21 cellular contexts compared by ENCODE assay signal in genomic region chr3:34005886-34006285, GRCh38.
DNase-seq lines count a peak whose midpoint lies in the region; ATAC-seq, FAIRE-seq and TF ChIP-seq lines count a peak whose summit lies in the region.
"Had no signal": no experiment of that assay in that cellular context is flagged by ENCODE, and none has a peak within 500 bp of the region (broad histone marks: within the 10 kb centered on the region; RNA-seq: fewer than 3 reads in every experiment).

No MANE protein-coding gene starts in this region.

- POLR2A ChIA-PET in HepG2 (lab: Yijun Ruan, JAX), result no interaction called here

- H2AFZ ChIP-seq in GM23338 (peak overlapping the region; percentile 47; the same call in 1 of the 2 replicates), HepG2 (ENCODE audit: low read length) (no peak overlapping the region)
- H2AFZ ChIP-seq: parathyroid adenoma had no signal

- H3K9me2 ChIP-seq in GM23338 (ENCODE audit: insufficient read depth), result 0 out of 2 replicates have a peak, but pooled peaks cover 3% of the 10 kb centered on the region

- TF ChIP-seq RAD21 in HepG2 (CRISPR knock-in tag; IDR thresholded peaks at IDR 0.05), result no peak

- no peaks in the 10 kb centered on the region for H3K9me3 ChIP-seq in SJSA1 (replicated peaks)
- no peaks in the 10 kb centered on the region for H3K9me3 ChIP-seq in skeletal muscle satellite cell (replicated peaks; ENCODE audit: low read length)
- no peaks in the 10 kb centered on the region for H3K9me3 ChIP-seq in heart right ventricle
- no peaks in the 10 kb centered on the region for H3K9me3 ChIP-seq in HepG2 (ENCODE audit: low read length)
- H3K9me3 ChIP-seq: left ventricle myocardium inferior had no signal

- H3K9ac ChIP-seq in skeletal muscle satellite cell (ENCODE audit: low read depth, low read length) (no peak overlapping the region), HepG2 (ENCODE audit: insufficient read depth, low read depth, low read length) (no peak overlapping the region)
- H3K9ac ChIP-seq: parathyroid adenoma had no signal

- in situ Hi-C loops in HepG2 (cut with HindIII; ENCODE audit: extremely low pct_ligation_motif_present, low pct_unique_long_range_greater_than_20kb), result no loop called here

- no peak overlapping the region for H3K4me2 ChIP-seq in GM23338
- H3K4me2 ChIP-seq in skeletal muscle satellite cell (ENCODE audit: low read length), result peak overlapping the region; percentile 22
- H3K4me2 ChIP-seq in HepG2 (ENCODE audit: low read depth, low read length), result no peak overlapping the region

- ATAC-seq in GM23338 (no peak), heart right ventricle (no peak), HepG2 (no peak)
- ATAC-seq: WTC11 had no signal

- no peaks in the 10 kb centered on the region for H3F3A ChIP-seq in GM23338 (replicated peaks; ENCODE audit: low read depth)

- H3K4me3 ChIP-seq in GM23338 (no peak overlapping the region), SJSA1 (no peak overlapping the region), fibroblast of the aortic adventitia (ENCODE audit: low read depth, low read length) (no peak overlapping the region), skeletal muscle satellite cell (ENCODE audit: low read length) (no peak overlapping the region), heart right ventricle (no peak overlapping the region), HepG2 (replicated peaks in 1 of 3; ENCODE audit: insufficient read depth in 1 of 3, low read depth in 2 of 3, low read length in 3 of 3) (no peak overlapping the region)
- H3K4me3 ChIP-seq: left ventricle myocardium inferior had no signal

- H3K4me3 Mint-ChIP-seq in GM23338, result no peak overlapping the region
- H3K4me3 Mint-ChIP-seq: activated CD4-positive, alpha-beta memory T cell treated with anti-CD3 and anti-CD28 coated beads, Interleukin-2, amount 10 ng/mL, durations not matched to agents 7 days and 5 days; activated naive CD8-positive, alpha-beta T cell; central memory CD8-positive, alpha-beta T cell; WTC11 had no signal

- H3K27ac ChIP-seq in GM23338 (ENCODE audit: low read depth), result no peak overlapping the region
- H3K27ac ChIP-seq in SJSA1, result peak overlapping the region; percentile 48
- H3K27ac ChIP-seq in heart right ventricle, result no peak overlapping the region
- no peak overlapping the region for H3K27ac ChIP-seq in HepG2 (ENCODE audit: extremely low read length, insufficient read depth, low read length)
- H3K27ac ChIP-seq: left ventricle myocardium inferior, parathyroid adenoma had no signal

- CTCF ChIA-PET in HepG2 (lab: Yijun Ruan, JAX; ENCODE audit: low intra/inter-chr PET ratio, low total read pairs), result no interaction called here

- intact Hi-C loops in heart right ventricle (cut with DNase I) (no loop called here), HepG2 (cut with micrococcal nuclease; ENCODE audit: unreplicated experiment) (no loop called here)

- WGBS in heart right ventricle, 2 donors, result 62 to 85% methylated on average over 1 of the region's 1 CpG
- WGBS in HepG2 (ENCODE audit: low lambda C conversion rate), result 65% methylated on average over 1 of the region's 1 CpG

- H3K4me1 ChIP-seq in GM23338 (ENCODE audit: insufficient read depth) (peaks cover 18% of the 10 kb centered on the region), SJSA1 (replicated peaks) (peaks cover 33% of the 10 kb centered on the region), skeletal muscle satellite cell (ENCODE audit: control insufficient read depth, insufficient read depth, low read length) (peaks cover 45% of the 10 kb centered on the region), heart right ventricle (no peaks in the 10 kb centered on the region), HepG2 (ENCODE audit: insufficient read depth, low read length) (peaks cover 81% of the 10 kb centered on the region)
- H3K4me1 ChIP-seq: left ventricle myocardium inferior, parathyroid adenoma had no signal

- no TSS peak for BruUV-seq in HepG2 (replicated peaks; lab: Mats Ljungman, UMichigan)

- no peak overlapping the region for H3K27ac Mint-ChIP-seq in GM23338
- H3K27ac Mint-ChIP-seq: activated CD4-positive, alpha-beta memory T cell treated with anti-CD3 and anti-CD28 coated beads, Interleukin-2, amount 10 ng/mL, durations not matched to agents 7 days and 5 days; activated naive CD8-positive, alpha-beta T cell; WTC11 had no signal

- H3K27me3 ChIP-seq in GM23338 (ENCODE audit: insufficient read depth), result no peaks in the 10 kb centered on the region
- no peaks in the 10 kb centered on the region for H3K27me3 ChIP-seq in SJSA1 (replicated peaks)
- H3K27me3 ChIP-seq in skeletal muscle satellite cell (ENCODE audit: control insufficient read depth, insufficient read depth, low read length), result no peaks in the 10 kb centered on the region
- H3K27me3 ChIP-seq in heart right ventricle, result peaks cover 0 to 7% (median 0%) of the 10 kb centered on the region in 7 donors
- no peaks in the 10 kb centered on the region for H3K27me3 ChIP-seq in HepG2 (ENCODE audit: control insufficient read depth in 1 of 2, insufficient read depth in 2 of 2, low read length in 2 of 2)

- H3K36me3 ChIP-seq in GM23338 (ENCODE audit: insufficient read depth) (no peaks in the 10 kb centered on the region), SJSA1 (no peaks in the 10 kb centered on the region), skeletal muscle satellite cell (ENCODE audit: insufficient read depth, low read length) (no peaks in the 10 kb centered on the region), heart right ventricle (no peaks in the 10 kb centered on the region), HepG2 (replicated peaks in 1 of 2; ENCODE audit: control insufficient read depth in 1 of 2, insufficient read depth in 2 of 2, low read length in 2 of 2) (no peaks in the 10 kb centered on the region)
- H3K36me3 ChIP-seq: left ventricle myocardium inferior had no signal

- DNase-seq in GM23338 (ENCODE audit: low spot score) (no peak), SJSA1 (ENCODE audit: low read depth in 1 of 2, low spot score in 2 of 2) (peak in 1 of 2 experiments; percentile 22), fibroblast of the aortic adventitia (ENCODE audit: low read depth) (peak; percentile 39), heart right ventricle (no peak), HepG2 (ENCODE audit: low spot score) (no peak), AML-193 (lab: John Stamatoyannopoulos, UW) (no peak)
- DNase-seq: activated CD4-positive, alpha-beta memory T cell treated with anti-CD3 and anti-CD28 coated beads, Interleukin-2, amount 10 ng/mL, durations not matched to agents 7 days and 5 days; activated T-cell treated with anti-CD3 and anti-CD28 coated beads, Interleukin-2, amount 50 U/mL, for 48 hours; C1 segment of cervical spinal cord; effector CD8-positive, alpha-beta T cell; H7; left ventricle myocardium inferior; NCI-H446; small intestine; stimulated activated CD4-positive, alpha-beta T cell treated with anti-CD3 and anti-CD28 coated beads, Interleukin-4, amount 100 ng/mL, for 24 hours had no signal

- H3K27me3 Mint-ChIP-seq in GM23338 (ENCODE audit: insufficient read depth, low read depth, poor library complexity), result peaks cover 2% of the 10 kb centered on the region
- H3K27me3 Mint-ChIP-seq: activated CD4-positive, alpha-beta memory T cell treated with anti-CD3 and anti-CD28 coated beads, Interleukin-2, amount 10 ng/mL, durations not matched to agents 7 days and 5 days; activated naive CD8-positive, alpha-beta T cell; central memory CD8-positive, alpha-beta T cell had no signal

- no peaks in the 10 kb centered on the region for H3K9me3 Mint-ChIP-seq in GM23338
- H3K9me3 Mint-ChIP-seq: activated CD4-positive, alpha-beta memory T cell treated with anti-CD3 and anti-CD28 coated beads, Interleukin-2, amount 10 ng/mL, durations not matched to agents 7 days and 5 days; central memory CD8-positive, alpha-beta T cell; WTC11 had no signal

- no peak for TF ChIP-seq EP300 in HepG2 (IDR thresholded peaks at IDR 0.05; ENCODE audit: low read depth in 2 of 2, low read length in 2 of 2)
- no peak for TF ChIP-seq EP300 in HepG2 (CRISPR knock-in tag; IDR thresholded peaks at IDR 0.05; ENCODE audit: borderline replicate concordance)

- no peaks in the 10 kb centered on the region for H3K36me3 Mint-ChIP-seq in GM23338 (ENCODE audit: low read depth)
- H3K36me3 Mint-ChIP-seq: activated naive CD8-positive, alpha-beta T cell; WTC11 had no signal

- peaks cover 17% of the 10 kb centered on the region for H3K4me1 Mint-ChIP-seq in GM23338
- H3K4me1 Mint-ChIP-seq: activated CD4-positive, alpha-beta memory T cell treated with anti-CD3 and anti-CD28 coated beads, Interleukin-2, amount 10 ng/mL, durations not matched to agents 7 days and 5 days; central memory CD8-positive, alpha-beta T cell had no signal

- no peak for FAIRE-seq in HepG2 (lab: Jason Lieb, UNC)
- FAIRE-seq: HTR-8/SVneo, small intestine had no signal

- H4K20me1 ChIP-seq in GM23338 (replicated peaks; ENCODE audit: insufficient read depth) (no peaks in the 10 kb centered on the region), HepG2 (ENCODE audit: insufficient read depth, low read length) (no peaks in the 10 kb centered on the region)

- no peak for TF ChIP-seq POLR2A in HepG2 (IDR thresholded peaks at IDR 0.05; ENCODE audit: insufficient read depth in 1 of 2, low read depth in 2 of 2, low read length in 2 of 2)

- no peak for TF ChIP-seq CTCF in GM23338 (conservative IDR thresholded peaks at IDR 0.05; ENCODE audit: low read depth in 2 of 2)
- TF ChIP-seq CTCF in fibroblast of the aortic adventitia (IDR thresholded peaks at IDR 0.05; ENCODE audit: insufficient read depth, low read length), result no peak
- no peak for TF ChIP-seq CTCF in heart right ventricle (IDR thresholded peaks at IDR 0.05)
- TF ChIP-seq CTCF in HepG2 (CRISPR knock-in tag; IDR thresholded peaks at IDR 0.05), result no peak

- H3K79me2 ChIP-seq in GM23338 (replicated peaks; ENCODE audit: insufficient read depth) (no peaks in the 10 kb centered on the region), HepG2 (ENCODE audit: insufficient read depth, low read length) (no peaks in the 10 kb centered on the region)
- H3K79me2 ChIP-seq: parathyroid adenoma had no signal

TF ChIP-seq in GM23338, 12 proteins besides CTCF, POLR2A, EP300 and RAD21 (continues in another document):
- TF ChIP-seq NANOG (IDR thresholded peaks at IDR 0.05; ENCODE audit: borderline replicate concordance) (no peak), POLR2AphosphoS5 (IDR thresholded peaks at IDR 0.05; ENCODE audit: low read depth) (no peak), CREB1 (CRISPR knock-in tag; IDR thresholded peaks at IDR 0.05; ENCODE audit: low read depth) (no peak)

TF ChIP-seq in HepG2, 621 proteins besides CTCF, POLR2A, EP300 and RAD21 (continues in another document):
- TF ChIP-seq POLR2AphosphoS5 (IDR thresholded peaks at IDR 0.05; ENCODE audit: low read depth, low read length) (no peak), KLF11 (CRISPR knock-in tag; IDR thresholded peaks at IDR 0.05) (no peak), ELF3 (CRISPR knock-in tag; IDR thresholded peaks at IDR 0.05) (no peak), ZNF235 (CRISPR knock-in tag; IDR thresholded peaks at IDR 0.05; ENCODE audit: borderline replicate concordance) (no peak)
